21 cellular contexts compared by ENCODE assay signal in genomic region chr4:142016031-142016430, GRCh38.
DNase-seq lines count a peak whose midpoint lies in the region; ATAC-seq and TF ChIP-seq lines count a peak whose summit lies in the region.
"Had no signal": no experiment of that assay in that cellular context is flagged by ENCODE, and none has a peak within 500 bp of the region (broad histone marks: within the 10 kb centered on the region; RNA-seq: fewer than 3 reads in every experiment).

No MANE protein-coding gene starts in this region.

- no peak overlapping the region for H3K27ac Mint-ChIP-seq in activated T-helper 17 cell treated with anti-CD3 and anti-CD28 coated beads, Interleukin-2, amount 50 U/mL, for 72 hours
- no peak overlapping the region for H3K27ac Mint-ChIP-seq in nephron progenitor cell
- H3K27ac Mint-ChIP-seq: CD4-positive, alpha-beta T cell; T-cell had no signal

- no peaks in the 10 kb centered on the region for H3K36me3 Mint-ChIP-seq in activated T-helper 17 cell treated with anti-CD3 and anti-CD28 coated beads, Interleukin-2, amount 50 U/mL, for 72 hours (ENCODE audit: low read depth)
- no peaks in the 10 kb centered on the region for H3K36me3 Mint-ChIP-seq in nephron progenitor cell (ENCODE audit: low read depth)
- H3K36me3 Mint-ChIP-seq: T-cell had no signal

- peak; percentile 84 for ATAC-seq in GM18870 (IDR thresholded peaks at IDR 0.05; ENCODE audit: unreplicated experiment)
- peak; percentile 67 for ATAC-seq in HG02884 (IDR thresholded peaks at IDR 0.05; ENCODE audit: unreplicated experiment)
- peak; percentile 52 for ATAC-seq in activated T-helper 17 cell treated with anti-CD3 and anti-CD28 coated beads, Interleukin-2, amount 50 U/mL, for 72 hours (replicated peaks)
- ATAC-seq: psoas muscle, T-cell had no signal

- no peak for TF ChIP-seq CTCF in nephron progenitor cell (IDR thresholded peaks at IDR 0.05)

- H3K4me3 Mint-ChIP-seq in activated T-helper 17 cell treated with anti-CD3 and anti-CD28 coated beads, Interleukin-2, amount 50 U/mL, for 72 hours: no peak overlapping the region
- H3K4me3 Mint-ChIP-seq in nephron progenitor cell: no peak overlapping the region
- H3K4me3 Mint-ChIP-seq: CD4-positive, alpha-beta T cell; T-cell had no signal

- peak; percentile 16 for DNase-seq in DMS53 treated with DMSO at 0.1 percent for 48 hours (lab: John Stamatoyannopoulos, UW; ENCODE audit: unreplicated experiment)
- no peak for DNase-seq in RKO (ENCODE audit: low spot score)
- DNase-seq in retina: no peak
- DNase-seq in NCI-H1417 (lab: John Stamatoyannopoulos, UW): no peak
- no peak for DNase-seq in nephron progenitor cell
- DNase-seq: activated CD4-positive, alpha-beta T cell treated with anti-CD3 and anti-CD28 coated beads, Interleukin-2, amount 50 U/mL, for 4 hours; activated naive CD4-positive, alpha-beta T cell treated with Interleukin-2 at 50 U/mL for 16 hours; CD4-positive, alpha-beta T cell; dermis blood vessel endothelial cell; GDM1; H7; mammary epithelial cell; NCI-H1092 treated with DMSO at 0.1 percent for 48 hours; NCI-H2029 treated with DMSO at 0.1 percent for 48 hours; NCI-H446 treated with DMSO at 0.1 percent for 48 hours; psoas muscle; stimulated activated CD4-positive, alpha-beta T cell treated with anti-CD3 and anti-CD28 coated beads, Interleukin-1b, Interleukin-23, amount 100 ng/mL, for 48 hours; T-cell had no signal

- peaks cover 12% of the 10 kb centered on the region for H3K9me3 Mint-ChIP-seq in activated T-helper 17 cell treated with anti-CD3 and anti-CD28 coated beads, Interleukin-2, amount 50 U/mL, for 72 hours
- H3K9me3 Mint-ChIP-seq in nephron progenitor cell: no peaks in the 10 kb centered on the region

- peaks cover 5% of the 10 kb centered on the region for H3K27me3 Mint-ChIP-seq in activated T-helper 17 cell treated with anti-CD3 and anti-CD28 coated beads, Interleukin-2, amount 50 U/mL, for 72 hours
- no peaks in the 10 kb centered on the region for H3K27me3 Mint-ChIP-seq in nephron progenitor cell (ENCODE audit: low read depth, poor library complexity)

- H3K4me1 Mint-ChIP-seq in activated T-helper 17 cell treated with anti-CD3 and anti-CD28 coated beads, Interleukin-2, amount 50 U/mL, for 72 hours: peaks cover 6% of the 10 kb centered on the region
- no peaks in the 10 kb centered on the region for H3K4me1 Mint-ChIP-seq in nephron progenitor cell
